14 cellular contexts compared by ENCODE assay signal in the genomic region with DNA sequence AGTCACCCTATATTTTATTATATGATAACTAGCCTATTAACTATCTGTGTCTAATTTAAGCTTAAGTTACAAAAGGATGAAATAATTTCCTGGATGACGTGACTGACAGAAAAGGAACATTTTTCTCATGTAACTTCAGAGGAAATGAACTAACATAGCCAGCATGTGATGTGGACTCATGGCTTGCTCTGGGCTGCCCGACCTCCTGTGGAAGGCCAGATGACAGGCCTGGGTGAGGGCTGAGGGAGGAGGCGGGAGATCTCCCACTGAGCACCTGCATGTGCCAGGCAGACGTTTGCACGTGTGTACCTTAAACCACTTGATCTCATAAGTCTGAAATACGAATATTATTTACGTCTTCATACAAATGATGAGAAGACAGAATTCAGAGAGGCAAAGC.
DNase-seq lines count a peak whose midpoint lies in the region; ATAC-seq and TF ChIP-seq lines count a peak whose summit lies in the region.
"Had no signal": no experiment of that assay in that cellular context is flagged by ENCODE, and none has a peak within 500 bp of the region (broad histone marks: within the 10 kb centered on the region; RNA-seq: fewer than 3 reads in every experiment).

No MANE protein-coding gene starts in this region.

- DNase-seq in AG08396 (ENCODE audit: low spot score) = peak; percentile 50
- DNase-seq in adipocyte (ENCODE audit: low read depth) = peak; percentile 56
- peak; percentile 70 to 76 for DNase-seq in foreskin fibroblast
- DNase-seq in osteocyte (ENCODE audit: extremely low spot score, unreplicated experiment) = no peak
- DNase-seq in NCI-H1092 treated with DMSO at 0.1 percent for 48 hours (lab: John Stamatoyannopoulos, UW) = no peak
- DNase-seq in GM19240 (ENCODE audit: insufficient read length, low spot score) = no peak
- DNase-seq in NCI-H187 treated with DMSO at 0.1 percent for 48 hours (lab: John Stamatoyannopoulos, UW) = no peak
- DNase-seq: BE2C, GDM1, retina had no signal

- H3K27ac Mint-ChIP-seq in osteocyte (ENCODE audit: unreplicated experiment) = peak overlapping the region; percentile 51
- H3K27ac Mint-ChIP-seq: memory B cell had no signal

- no peak for TF ChIP-seq CTCF in foreskin fibroblast (IDR thresholded peaks at IDR 0.05; ENCODE audit: low read depth, low read length)
- TF ChIP-seq CTCF in osteocyte (IDR thresholded peaks at IDR 0.05) = no peak

- H3K9me3 ChIP-seq in adipocyte (ENCODE audit: control insufficient read depth, low read length) = no peaks in the 10 kb centered on the region
- H3K9me3 ChIP-seq: BE2C, body of pancreas had no signal

- peaks cover 78% of the 10 kb centered on the region for H3K36me3 ChIP-seq in adipocyte (ENCODE audit: control insufficient read depth, insufficient read depth, low read length, severe bottlenecking)
- H3K36me3 ChIP-seq: BE2C had no signal

- H3K4me1 Mint-ChIP-seq in osteocyte (ENCODE audit: unreplicated experiment) = peaks cover 15% of the 10 kb centered on the region

- peaks cover 62% of the 10 kb centered on the region for H3K36me3 Mint-ChIP-seq in osteocyte (ENCODE audit: unreplicated experiment)
- H3K36me3 Mint-ChIP-seq: memory B cell had no signal

- H3K4me3 ChIP-seq in adipocyte (ENCODE audit: low read length) (no peak overlapping the region), foreskin fibroblast (ENCODE audit: low read depth in 1 of 2, low read length in 2 of 2) (no peak overlapping the region)
- H3K4me3 ChIP-seq: body of pancreas had no signal

- H3K27me3 ChIP-seq in adipocyte (replicated peaks; ENCODE audit: control insufficient read depth, insufficient read depth, low read length) = no peaks in the 10 kb centered on the region
- H3K27me3 ChIP-seq: body of pancreas, foreskin keratinocyte had no signal

- no peaks in the 10 kb centered on the region for H3K27me3 Mint-ChIP-seq in osteocyte (ENCODE audit: unreplicated experiment)

- H3K4me3 Mint-ChIP-seq in osteocyte (ENCODE audit: unreplicated experiment) = no peak overlapping the region

- H3K9me3 Mint-ChIP-seq in osteocyte (ENCODE audit: unreplicated experiment) = no peaks in the 10 kb centered on the region
- H3K9me3 Mint-ChIP-seq: memory B cell had no signal

- no peak overlapping the region for H3K9ac ChIP-seq in adipocyte (ENCODE audit: low read length)

- peaks cover 3% of the 10 kb centered on the region for H3K4me1 ChIP-seq in adipocyte (ENCODE audit: control insufficient read depth, insufficient read depth, low read length)
- H3K4me1 ChIP-seq: BE2C, body of pancreas had no signal

- ATAC-seq in GM19467 (IDR thresholded peaks at IDR 0.05; ENCODE audit: unreplicated experiment) = no peak
- ATAC-seq: body of pancreas, foreskin keratinocyte had no signal

Comparison
In these comparisons a context has a peak if more than half of its experiments do, and no peak if none do; other contexts are left out.
1. DNase-seq: peak in AG08396 (single experiment), adipocyte (single experiment) and foreskin fibroblast (2 of 2); none in osteocyte (single experiment), NCI-H1092 treated with DMSO at 0.1 percent for 48 hours (single experiment), GM19240 (single experiment) and NCI-H187 treated with DMSO at 0.1 percent for 48 hours (single experiment).